ENCODE assay signal across 22 cellular contexts in the genomic region with DNA sequence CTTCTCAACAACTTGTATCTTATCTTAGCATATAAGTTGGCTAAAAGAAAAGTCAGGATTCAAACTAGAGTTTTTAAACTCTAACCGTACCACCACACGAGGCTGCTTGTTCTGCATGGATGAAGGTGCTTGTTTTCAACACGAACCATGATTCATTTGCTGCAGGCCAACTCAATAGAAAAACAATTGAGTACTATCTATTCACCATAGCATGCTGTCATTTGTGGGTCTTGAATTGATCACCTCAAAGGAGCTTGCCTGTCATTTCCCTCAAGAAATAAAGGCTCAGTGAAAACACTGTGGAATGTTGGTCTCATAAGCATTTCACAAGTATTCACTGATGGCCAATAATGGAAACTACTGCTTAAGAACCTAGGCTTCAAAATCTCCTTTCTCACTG. TPM values are rescaled to one million over a fixed set of nuclear protein-coding genes. Genes with fewer than 3 reads are reported as not detected.
A peak's percentile ranks its signal among the peaks of the same experiment; 100 is the strongest.
DNase-seq lines count a peak whose midpoint lies in the region; ATAC-seq, FAIRE-seq and TF ChIP-seq lines count a peak whose summit lies in the region.
"Had no signal": no experiment of that assay in that cellular context is flagged by ENCODE, and none has a peak within 500 bp of the region (broad histone marks: within the 10 kb centered on the region; RNA-seq: fewer than 3 reads in every experiment).

No MANE protein-coding gene starts in this region.

- H3K9me3 ChIP-seq in H1 (ENCODE audit: insufficient read depth in 2 of 2, low read depth in 1 of 2, low read length in 1 of 2) (0 out of 4 replicates have a peak, but pooled peaks cover 0 to 4% of the 10 kb centered on the region in 2 experiments), left lung (peaks cover 0 to 2% of the 10 kb centered on the region in 2 donors)
- no peaks in the 10 kb centered on the region for H3K9me3 ChIP-seq in CD8-positive, alpha-beta memory T cell (ENCODE audit: low read length)
- H3K9me3 ChIP-seq: BE2C, BLaER1, Caco-2 had no signal

- H3K36me3 Mint-ChIP-seq in CD8-positive, alpha-beta memory T cell = no peaks in the 10 kb centered on the region
- H3K36me3 Mint-ChIP-seq: CD14-positive monocyte; CD4-positive, alpha-beta memory T cell; CD4-positive, CD25-positive, alpha-beta regulatory T cell had no signal

- no peaks in the 10 kb centered on the region for H3K27me3 Mint-ChIP-seq in CD8-positive, alpha-beta memory T cell
- H3K27me3 Mint-ChIP-seq: CD4-positive, alpha-beta memory T cell; CD4-positive, CD25-positive, alpha-beta regulatory T cell had no signal

- no peak overlapping the region for H2BK15ac ChIP-seq in H1 (ENCODE audit: low read length)

- H3K27ac ChIP-seq in H1 (ENCODE audit: low read depth, low read length) (no peak overlapping the region), left lung (no peak overlapping the region)
- no peak overlapping the region for H3K27ac ChIP-seq in CD8-positive, alpha-beta memory T cell (ENCODE audit: low read depth, low read length)
- H3K27ac ChIP-seq: BLaER1 had no signal

- no peak overlapping the region for H2BK5ac ChIP-seq in H1 (ENCODE audit: low read depth, low read length)

- 0 out of 7 replicates have a peak, but pooled peaks cover 0 to 4% (median 0%) of the 10 kb centered on the region in 4 experiments for H3K4me1 ChIP-seq in H1 (replicated peaks in 1 of 4; ENCODE audit: control insufficient read depth in 3 of 4, insufficient read depth in 4 of 4, low read length in 3 of 4)
- no peaks in the 10 kb centered on the region for H3K4me1 ChIP-seq in left lung
- no peaks in the 10 kb centered on the region for H3K4me1 ChIP-seq in CD8-positive, alpha-beta memory T cell (ENCODE audit: insufficient read depth, low read length)
- H3K4me1 ChIP-seq: BE2C, BLaER1, Caco-2 had no signal

- H4K8ac ChIP-seq in H1 (ENCODE audit: extremely low read depth, insufficient read depth, low read length) = no peak overlapping the region

- no peak overlapping the region for H2AFZ ChIP-seq in H1 (ENCODE audit: low read length)

- no peak for DNase-seq in H1 (ENCODE audit: low read depth in 1 of 2, low spot score in 2 of 2)
- DNase-seq in kidney tubule cell (ENCODE audit: low spot score) = peak; percentile 43
- DNase-seq in left lung = no peak
- no peak for DNase-seq in CD8-positive, alpha-beta memory T cell
- DNase-seq: 8988T; ACHN; BE2C; C1 segment of cervical spinal cord; Caco-2; Calu3; CD4-positive, alpha-beta memory T cell; CD4-positive, CD25-positive, alpha-beta regulatory T cell; DMS79 treated with DMSO at 0.1 percent for 48 hours; GF-D8 had no signal

- H4K20me1 ChIP-seq in H1 (replicated peaks in 1 of 2; ENCODE audit: control insufficient read depth in 1 of 2, insufficient read depth in 2 of 2, low read length in 2 of 2) = no peaks in the 10 kb centered on the region
- H4K20me1 ChIP-seq: BLaER1 had no signal

- ATAC-seq in HG03045 (IDR thresholded peaks at IDR 0.05; ENCODE audit: unreplicated experiment) = no peak
- no peak for ATAC-seq in left lung

- H3K4me1 Mint-ChIP-seq in CD8-positive, alpha-beta memory T cell = no peaks in the 10 kb centered on the region
- H3K4me1 Mint-ChIP-seq: CD14-positive monocyte; CD4-positive, alpha-beta memory T cell; CD4-positive, CD25-positive, alpha-beta regulatory T cell had no signal

- H3K79me2 ChIP-seq in H1 (ENCODE audit: control insufficient read depth in 1 of 2, insufficient read depth in 2 of 2, low read length in 2 of 2) = no peaks in the 10 kb centered on the region

- H3K9ac ChIP-seq in H1 (replicated peaks in 1 of 4; ENCODE audit: extremely low read depth in 1 of 4, low read depth in 3 of 4, low read length in 3 of 4) = no peak overlapping the region
- H3K9ac ChIP-seq: BLaER1 had no signal

- POLR2A ChIA-PET in H1 (lab: Charles Lee; ENCODE audit: partially characterized antibody) = no interaction called here
- POLR2A ChIA-PET in CD8-positive, alpha-beta memory T cell (lab: Charles Lee) = no interaction called here

- TF ChIP-seq POLR2A in H1 (IDR thresholded peaks at IDR 0.05; ENCODE audit: control extremely low read depth in 1 of 2, low read depth in 2 of 2, low read length in 2 of 2) = no peak

- no peak overlapping the region for H3K23ac ChIP-seq in H1 (ENCODE audit: insufficient read length)

- H3K4me3 Mint-ChIP-seq in CD8-positive, alpha-beta memory T cell = no peak overlapping the region
- H3K4me3 Mint-ChIP-seq: CD14-positive monocyte; CD4-positive, alpha-beta memory T cell; CD4-positive, CD25-positive, alpha-beta regulatory T cell had no signal

- H3K18ac ChIP-seq in H1 (ENCODE audit: extremely low read depth, low read length) = no peak overlapping the region

- H4K5ac ChIP-seq in H1 (ENCODE audit: insufficient read length, low read depth, low read length) = no peak overlapping the region

- H3K56ac ChIP-seq in H1 (replicated peaks; ENCODE audit: insufficient read length, low read depth, low read length) = no peak overlapping the region

- H2BK20ac ChIP-seq in H1 (ENCODE audit: low read length) = peak overlapping the region; percentile 41; the same call in 1 of the 2 replicates

- H3K9me3 Mint-ChIP-seq in CD8-positive, alpha-beta memory T cell = peaks cover 0 to 9% (median 1%) of the 10 kb centered on the region in 5 donors

- no peak overlapping the region for H3K4ac ChIP-seq in H1 (replicated peaks; ENCODE audit: insufficient read length, low read depth, low read length)

- H4K91ac ChIP-seq in H1 (replicated peaks; ENCODE audit: insufficient read length, low read length) = no peak overlapping the region

- H3K23me2 ChIP-seq in H1 (ENCODE audit: low read depth, low read length) = no peaks in the 10 kb centered on the region; the same call in 1 of the 2 replicates

- H3K36me3 ChIP-seq in H1 (ENCODE audit: control insufficient read depth in 2 of 4, insufficient read depth in 4 of 4, low read length in 3 of 4) = no peaks in the 10 kb centered on the region
- H3K36me3 ChIP-seq in left lung = no peaks in the 10 kb centered on the region
- no peaks in the 10 kb centered on the region for H3K36me3 ChIP-seq in CD8-positive, alpha-beta memory T cell (ENCODE audit: insufficient read depth, low read length)
- H3K36me3 ChIP-seq: BE2C, BLaER1 had no signal

- H3K27ac Mint-ChIP-seq in CD8-positive, alpha-beta memory T cell = no peak overlapping the region
- H3K27ac Mint-ChIP-seq: CD14-positive monocyte; CD4-positive, alpha-beta memory T cell; CD4-positive, CD25-positive, alpha-beta regulatory T cell had no signal

- TF ChIP-seq CTCF in H1 (IDR thresholded peaks at IDR 0.05; ENCODE audit: control extremely low read depth in 1 of 3, insufficient read depth in 1 of 3, low read depth in 1 of 3, low read length in 3 of 3) (no peak), left lung (IDR thresholded peaks at IDR 0.05) (no peak)

- H3K79me1 ChIP-seq in H1 (ENCODE audit: low read depth, low read length) = no peaks in the 10 kb centered on the region

- CTCF ChIA-PET in H1 (lab: Charles Lee; ENCODE audit: partially characterized antibody) = interaction anchor here (0.9 kb wide), 1 partner anchor 42 kb away, joined by 3 read pairs; no protein-coding TSS in a partner anchor
- CTCF ChIA-PET in CD8-positive, alpha-beta memory T cell (lab: Charles Lee) = no interaction called here

- WGBS in H1 (ENCODE audit: extremely low coverage in 1 of 2, insufficient coverage in 1 of 2, insufficient read length in 1 of 2, insufficient replicate concordance in 2 of 2, low coverage in 1 of 2, low lambda C conversion rate in 2 of 2, missing lambda C conversion rate in 1 of 2), 2 experiments = 92% methylated on average over 3 of the region's 3 CpGs; no CpG with 5 or more reads in 1 of the 2 experiments

- FAIRE-seq in H1 (lab: Jason Lieb, UNC) = no peak
- FAIRE-seq: A204.1, D721Med, G401.6, GM12891, GM19239 had no signal

- TF ChIP-seq RAD21 in H1 (IDR thresholded peaks at IDR 0.05 in 1 of 2, conservative IDR thresholded peaks at IDR 0.05 in 1 of 2; ENCODE audit: low read depth in 2 of 2, low read length in 2 of 2) = no peak

- H2BK120ac ChIP-seq in H1 (replicated peaks; ENCODE audit: low read depth, low read length) = no peak overlapping the region

- H3K4me3 ChIP-seq in H1 (ENCODE audit: extremely low read depth in 1 of 4, insufficient read depth in 2 of 4, low read depth in 3 of 4, low read length in 4 of 4) (no peak overlapping the region), left lung (no peak overlapping the region)
- no peak overlapping the region for H3K4me3 ChIP-seq in CD8-positive, alpha-beta memory T cell (ENCODE audit: low read length)
- H3K4me3 ChIP-seq: BLaER1 had no signal

- no peak overlapping the region for H2BK12ac ChIP-seq in H1 (ENCODE audit: low read depth, low read length)

- H2AK5ac ChIP-seq in H1 (ENCODE audit: low read depth, low read length) = no peak overlapping the region

- intact Hi-C loops in left lung (cut with DNase I) = no loop called here

- H3K4me2 ChIP-seq in H1 (ENCODE audit: insufficient read depth in 1 of 2, low read depth in 2 of 2, low read length in 2 of 2) = no peak overlapping the region
- H3K4me2 ChIP-seq: BLaER1 had no signal

- H3K14ac ChIP-seq in H1 (ENCODE audit: insufficient read length) = no peak overlapping the region

- no peak for TF ChIP-seq EP300 in H1 (IDR thresholded peaks at IDR 0.05; ENCODE audit: borderline replicate concordance in 1 of 2, low read depth in 2 of 2, low read length in 2 of 2)

- H3K27me3 ChIP-seq in H1 (replicated peaks in 1 of 4; ENCODE audit: control insufficient read depth in 3 of 4, extremely low read depth in 1 of 4, insufficient read depth in 3 of 4, low read length in 3 of 4) = no peaks in the 10 kb centered on the region
- no peaks in the 10 kb centered on the region for H3K27me3 ChIP-seq in left lung
- no peaks in the 10 kb centered on the region for H3K27me3 ChIP-seq in CD8-positive, alpha-beta memory T cell (ENCODE audit: insufficient read depth, low read length, poor library complexity, severe bottlenecking)
- H3K27me3 ChIP-seq: BE2C, BLaER1 had no signal

TF ChIP-seq in H1, 55 proteins besides CTCF, POLR2A, EP300 and RAD21 (continues in another document):
- TF ChIP-seq TCF12 (IDR thresholded peaks at IDR 0.05; ENCODE audit: low read depth, low read length) = no peak
- no peak for TF ChIP-seq PHF8 (conservative IDR thresholded peaks at IDR 0.05; ENCODE audit: low read depth, low read length)
- no peak for TF ChIP-seq HDAC2 (IDR thresholded peaks at IDR 0.05; ENCODE audit: borderline replicate concordance in 1 of 2, low read depth in 2 of 2, low read length in 2 of 2)
- TF ChIP-seq KDM5A (IDR thresholded peaks at IDR 0.05; ENCODE audit: low read length) = no peak
- no peak for TF ChIP-seq SP2 (IDR thresholded peaks at IDR 0.05; ENCODE audit: low read length)

RNA-seq across cellular contexts. Expression of a gene that starts 21.0 kb away (rescaled TPM):
- total RNA-seq in H1 (2021; fragmentation: NEBNext Ultra II Directional; extraction: Animal tissue kit (Norgen Biotek cat#: 25700)) = 1.1 and 2.5 TPM in 2 replicates
- polyA plus RNA-seq in H1 (2011; rRNA removed) = 0.97 and 1.1 TPM in 2 replicates
- 0.59 TPM for polyA plus RNA-seq in H1 (2011; cell fraction: cytosol; rRNA removed)
- polyA plus RNA-seq in H1 (2011; cell fraction: nucleus; rRNA removed) = 2.8 TPM
- polyA plus RNA-seq in H1 (2012, experiment 1 of 2) = 0.80 to 1.4 TPM (median 1.1 TPM) in 4 replicates
- polyA plus RNA-seq in H1 (2012, experiment 2 of 2) = 0.09 TPM
- polyA plus RNA-seq in H1 (2013, experiment 1 of 2) = 1.3 TPM
- polyA plus RNA-seq in H1 (2013, experiment 2 of 2) = 0.81 TPM
- polyA minus RNA-seq in H1 (2011; rRNA and poly(A)+ RNA removed) = 5.0 and 8.0 TPM in 2 replicates
- 0.88 TPM for polyA minus RNA-seq in H1 (2011; cell fraction: cytosol; rRNA and poly(A)+ RNA removed)
- 18.6 TPM for polyA minus RNA-seq in H1 (2011; cell fraction: nucleus; rRNA and poly(A)+ RNA removed)
- 1 to 10 TPM; 2.9 to 3.4 TPM for total RNA-seq in left lung
- total RNA-seq in CD8-positive, alpha-beta memory T cell = not detected
- polyA plus RNA-seq in CD8-positive, alpha-beta memory T cell = not detected
- total RNA-seq: Caco-2; Calu3; CD4-positive, alpha-beta memory T cell; CD4-positive, CD25-positive, alpha-beta regulatory T cell had no signal
- polyA plus RNA-seq: CD14-positive monocyte; CD4-positive, alpha-beta memory T cell; CD4-positive, CD25-positive, alpha-beta regulatory T cell had no signal
